30 cellular contexts compared by ENCODE assay signal in genomic region chr5:127599321-127599720, GRCh38. TPM values are rescaled to one million over a fixed set of nuclear protein-coding genes. Genes with fewer than 3 reads are reported as not detected.
"Had no signal": no experiment of that assay in that cellular context is flagged by ENCODE, and none has a peak within 500 bp of the region (broad histone marks: within the 10 kb centered on the region; RNA-seq: fewer than 3 reads in every experiment).

No MANE protein-coding gene starts in this region.

- H3K4me3 ChIP-seq: adrenal gland, SK-N-MC had no signal

- ATAC-seq: T-cell had no signal

- DNase-seq: activated B cell treated with CpG ODN at 0.5 μM for 24 hours; activated CD4-positive, alpha-beta T cell treated with anti-CD3 and anti-CD28 coated beads for 1 hour; activated CD4-positive, alpha-beta T cell treated with anti-CD3 and anti-CD28 coated beads, Interleukin-2, amount 10 ng/mL, durations not matched to agents 24 days and 14 days; activated CD4-positive, alpha-beta T cell treated with anti-CD3 and anti-CD28 coated beads, Interleukin-2, amount 50 U/mL, for 48 hours; activated naive CD4-positive, alpha-beta T cell treated with anti-CD3 and anti-CD28 coated beads, Interleukin-2, amount 50 U/mL, for 16 hours; activated naive CD8-positive, alpha-beta T cell treated with anti-CD3 and anti-CD28 coated beads, Interleukin-2, amount 10 ng/mL, durations not matched to agents 7 days and 5 days; activated T-cell treated with anti-CD3 and anti-CD28 coated beads for 4 hours; activated T-cell treated with anti-CD3 and anti-CD28 coated beads, Interleukin-2, amount 50 U/mL, for 48 hours; adrenal gland; anterior cingulate cortex; caudate nucleus; Karpas-422; MM.1S; NCI-H1105; NCI-H1436; NCI-H1694 treated with DMSO at 0.1 percent for 48 hours; NCI-H2029 treated with DMSO at 0.1 percent for 48 hours; NCI-H345; NCI-H510A; NCI-H526 treated with DMSO at 0.1 percent for 48 hours; NCI-H82; T-cell; T-helper 2 cell; T1000 had no signal

- H3K27me3 ChIP-seq: adrenal gland had no signal

- H3K36me3 ChIP-seq: adrenal gland had no signal

- FAIRE-seq: TTC549 had no signal

RNA-seq across cellular contexts. Expression of gene CTXN3, which starts 49.6 kb away (rescaled TPM):
- total RNA-seq: activated B cell treated with CpG ODN at 0.5 μM for 24 hours; activated CD4-positive, alpha-beta T cell treated with anti-CD3 and anti-CD28 coated beads, Interleukin-2, amount 10 ng/mL, durations not matched to agents 24 days and 14 days; activated CD8-positive, alpha-beta memory T cell treated with anti-CD3 and anti-CD28 coated beads for 36 hours; activated naive CD8-positive, alpha-beta T cell treated with anti-CD3 and anti-CD28 coated beads, Interleukin-2, amount 10 ng/mL, durations not matched to agents 7 days and 5 days; activated T-helper 2 cell treated with anti-CD3 and anti-CD28 coated beads, Interferon-gamma antibody, Interleukin-2, Interleukin-4, amounts not matched to agents 10 μg/mL and 5 μg/mL and 100 μg/mL, durations not matched to agents 14 hours and 24 hours and 36 hours; adrenal gland; OCI-LY7; RPMI7951; T-cell had no signal
